15 cellular contexts compared by ENCODE assay signal in the genomic region with DNA sequence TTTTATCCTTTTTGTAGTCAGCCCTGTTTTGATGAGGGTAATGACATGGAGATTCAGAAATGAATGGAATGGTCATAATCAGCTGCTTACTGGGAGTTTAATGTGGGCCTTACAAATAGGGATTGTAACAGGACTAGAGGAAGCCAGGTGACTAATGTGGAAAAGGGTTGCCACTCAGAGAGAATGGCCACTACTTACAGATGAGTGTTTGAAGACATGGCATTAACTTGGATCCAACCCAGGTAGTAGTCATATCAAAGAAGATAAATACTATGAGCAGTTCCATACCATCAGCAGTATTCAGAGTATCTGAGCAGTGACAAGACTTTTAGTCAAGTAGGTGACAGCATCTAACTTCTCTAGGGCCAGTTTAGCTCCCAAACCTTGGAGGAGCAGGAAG.
DNase-seq lines count a peak whose midpoint lies in the region; ATAC-seq, FAIRE-seq and TF ChIP-seq lines count a peak whose summit lies in the region.
"Had no signal": no experiment of that assay in that cellular context is flagged by ENCODE, and none has a peak within 500 bp of the region (broad histone marks: within the 10 kb centered on the region; RNA-seq: fewer than 3 reads in every experiment).

No MANE protein-coding gene starts in this region.

- no peak for TF ChIP-seq CTCF in activated CD8-positive, alpha-beta T cell treated with anti-CD3 and anti-CD28 coated beads for 36 hours (IDR thresholded peaks at IDR 0.05)
- TF ChIP-seq CTCF in osteoblast (IDR thresholded peaks at IDR 0.05; ENCODE audit: extremely low read depth, low read depth, low read length) (no peak), esophagus squamous epithelium (IDR thresholded peaks at IDR 0.05) (no peak), sigmoid colon (IDR thresholded peaks at IDR 0.05) (no peak)

- H3K4me1 Mint-ChIP-seq in activated CD8-positive, alpha-beta T cell treated with anti-CD3 and anti-CD28 coated beads for 36 hours (ENCODE audit: low read depth): peaks cover 63% of the 10 kb centered on the region
- H3K4me1 Mint-ChIP-seq in activated CD8-positive, alpha-beta T cell treated with anti-CD3 and anti-CD28 coated beads, Interleukin-2, amount 10 ng/mL, durations not matched to agents 7 days and 5 days (ENCODE audit: low read depth): peaks cover 49% of the 10 kb centered on the region
- H3K4me1 Mint-ChIP-seq: brain had no signal

- peaks cover 81% of the 10 kb centered on the region for H3K36me3 Mint-ChIP-seq in activated CD8-positive, alpha-beta T cell treated with anti-CD3 and anti-CD28 coated beads for 36 hours (ENCODE audit: low read depth)
- H3K36me3 Mint-ChIP-seq in activated CD8-positive, alpha-beta T cell treated with anti-CD3 and anti-CD28 coated beads, Interleukin-2, amount 10 ng/mL, durations not matched to agents 7 days and 5 days (ENCODE audit: low read depth): peaks cover 79% of the 10 kb centered on the region

- H3K9me3 ChIP-seq in osteoblast (ENCODE audit: low read depth, low read length) (no peaks in the 10 kb centered on the region), esophagus squamous epithelium (no peaks in the 10 kb centered on the region), sigmoid colon (no peaks in the 10 kb centered on the region)
- H3K9me3 ChIP-seq: uterus had no signal

- H3K27ac Mint-ChIP-seq in activated CD8-positive, alpha-beta T cell treated with anti-CD3 and anti-CD28 coated beads for 36 hours: peak overlapping the region; percentile 71
- no peak overlapping the region for H3K27ac Mint-ChIP-seq in activated CD8-positive, alpha-beta T cell treated with anti-CD3 and anti-CD28 coated beads, Interleukin-2, amount 10 ng/mL, durations not matched to agents 7 days and 5 days

- no peak overlapping the region for H2AFZ ChIP-seq in osteoblast (ENCODE audit: low read length)

- peak; percentile 31 for ATAC-seq in activated CD8-positive, alpha-beta T cell treated with anti-CD3 and anti-CD28 coated beads for 36 hours
- ATAC-seq in activated CD8-positive, alpha-beta T cell treated with anti-CD3 and anti-CD28 coated beads, Interleukin-2, amount 10 ng/mL, durations not matched to agents 7 days and 5 days: no peak
- ATAC-seq in esophagus mucosa (peak; percentile 29), GM21367 (IDR thresholded peaks at IDR 0.05; ENCODE audit: unreplicated experiment) (no peak)

- POLR2A ChIA-PET in activated CD8-positive, alpha-beta T cell treated with anti-CD3 and anti-CD28 coated beads for 36 hours (lab: Charles Lee): interaction anchor here (1.3 kb wide), 2 partner anchors 10 to 23 kb away, joined by 3 read pairs; no protein-coding TSS in a partner anchor
- POLR2A ChIA-PET in activated CD8-positive, alpha-beta T cell treated with anti-CD3 and anti-CD28 coated beads, Interleukin-2, amount 10 ng/mL, durations not matched to agents 7 days and 5 days (lab: Charles Lee): no interaction called here

- no peak for FAIRE-seq in RCC 7860 (lab: Jason Lieb, UNC)
- FAIRE-seq: endometrium had no signal

- TF ChIP-seq POLR2A in esophagus squamous epithelium (IDR thresholded peaks at IDR 0.05) (no peak), sigmoid colon (IDR thresholded peaks at IDR 0.05) (no peak)

- H3K9me3 Mint-ChIP-seq in activated CD8-positive, alpha-beta T cell treated with anti-CD3 and anti-CD28 coated beads for 36 hours: peaks cover 14% of the 10 kb centered on the region
- peaks cover 5% of the 10 kb centered on the region for H3K9me3 Mint-ChIP-seq in activated CD8-positive, alpha-beta T cell treated with anti-CD3 and anti-CD28 coated beads, Interleukin-2, amount 10 ng/mL, durations not matched to agents 7 days and 5 days (ENCODE audit: insufficient read depth)

- TF ChIP-seq EP300 in sigmoid colon (IDR thresholded peaks at IDR 0.05): no peak

- H4K20me1 ChIP-seq in osteoblast (ENCODE audit: insufficient read depth, low read length): peaks cover 37% of the 10 kb centered on the region

- CTCF ChIA-PET in activated CD8-positive, alpha-beta T cell treated with anti-CD3 and anti-CD28 coated beads for 36 hours (lab: Charles Lee): no interaction called here
- CTCF ChIA-PET in activated CD8-positive, alpha-beta T cell treated with anti-CD3 and anti-CD28 coated beads, Interleukin-2, amount 10 ng/mL, durations not matched to agents 7 days and 5 days (lab: Charles Lee): no interaction called here

- peaks cover 17% of the 10 kb centered on the region for H3K4me1 ChIP-seq in osteoblast (ENCODE audit: insufficient read depth, low read length)
- H3K4me1 ChIP-seq in esophagus squamous epithelium: no peaks in the 10 kb centered on the region
- H3K4me1 ChIP-seq in sigmoid colon: peaks cover 0 to 43% (median 26%) of the 10 kb centered on the region in 4 donors
- H3K4me1 ChIP-seq: uterus had no signal

- no peak for DNase-seq in activated CD8-positive, alpha-beta T cell treated with anti-CD3 and anti-CD28 coated beads for 36 hours
- no peak for DNase-seq in activated CD8-positive, alpha-beta T cell treated with anti-CD3 and anti-CD28 coated beads, Interleukin-2, amount 10 ng/mL, durations not matched to agents 7 days and 5 days
- DNase-seq in RCC 7860 (ENCODE audit: low spot score): peak; percentile 56
- peak; percentile 65 for DNase-seq in osteoblast (ENCODE audit: insufficient read length, low spot score, missing footprints)
- DNase-seq in esophagus squamous epithelium (lab: John Stamatoyannopoulos, UW): no peak
- DNase-seq in sigmoid colon: no peak
- DNase-seq: DMS 273 treated with DMSO at 0.1 percent for 48 hours, hippocampal formation, posterior cingulate gyrus, uterus had no signal

- H3K4me3 Mint-ChIP-seq in activated CD8-positive, alpha-beta T cell treated with anti-CD3 and anti-CD28 coated beads for 36 hours: no peak overlapping the region
- no peak overlapping the region for H3K4me3 Mint-ChIP-seq in activated CD8-positive, alpha-beta T cell treated with anti-CD3 and anti-CD28 coated beads, Interleukin-2, amount 10 ng/mL, durations not matched to agents 7 days and 5 days
- H3K4me3 Mint-ChIP-seq: brain had no signal

- H3K27me3 ChIP-seq in osteoblast (ENCODE audit: insufficient read depth, low read length): no peaks in the 10 kb centered on the region
- H3K27me3 ChIP-seq in esophagus squamous epithelium: no peaks in the 10 kb centered on the region
- H3K27me3 ChIP-seq in sigmoid colon: no peaks in the 10 kb centered on the region
- H3K27me3 ChIP-seq: uterus had no signal

- H3K27ac ChIP-seq in osteoblast (ENCODE audit: low read depth, low read length): peak overlapping the region; percentile 54
- no peak overlapping the region for H3K27ac ChIP-seq in esophagus squamous epithelium
- peak overlapping the region in 2 of 4 donors; percentile 14 to 24 for H3K27ac ChIP-seq in sigmoid colon
- H3K27ac ChIP-seq: uterus had no signal

- peaks cover 72% of the 10 kb centered on the region for H3K79me2 ChIP-seq in osteoblast (ENCODE audit: insufficient read depth, low read length)

- intact Hi-C loops in activated CD8-positive, alpha-beta T cell treated with anti-CD3 and anti-CD28 coated beads for 36 hours (cut with micrococcal nuclease): no loop called here
- intact Hi-C loops in esophagus squamous epithelium (cut with DNase I): no loop called here
- intact Hi-C loops in sigmoid colon (cut with DNase I): no loop called here

- no peak overlapping the region for H3K4me2 ChIP-seq in osteoblast (ENCODE audit: insufficient read depth, low read length)

- no peak overlapping the region for H3K4me3 ChIP-seq in osteoblast (ENCODE audit: insufficient read depth, low read length)
- no peak overlapping the region for H3K4me3 ChIP-seq in esophagus squamous epithelium
- H3K4me3 ChIP-seq in sigmoid colon: no peak overlapping the region
- H3K4me3 ChIP-seq: lung, uterus had no signal

- no peaks in the 10 kb centered on the region for H3K27me3 Mint-ChIP-seq in activated CD8-positive, alpha-beta T cell treated with anti-CD3 and anti-CD28 coated beads for 36 hours
- H3K27me3 Mint-ChIP-seq in activated CD8-positive, alpha-beta T cell treated with anti-CD3 and anti-CD28 coated beads, Interleukin-2, amount 10 ng/mL, durations not matched to agents 7 days and 5 days (ENCODE audit: low read depth): no peaks in the 10 kb centered on the region
- H3K27me3 Mint-ChIP-seq: brain had no signal

- H3K36me3 ChIP-seq in osteoblast (ENCODE audit: insufficient read depth, low read length) (peaks cover 49% of the 10 kb centered on the region), esophagus squamous epithelium (peaks cover 21 to 68% (median 23%) of the 10 kb centered on the region in 3 donors), sigmoid colon (peaks cover 22 to 65% (median 31%) of the 10 kb centered on the region in 4 donors)
- H3K36me3 ChIP-seq: uterus had no signal

Comparison
In these comparisons a context has a peak if more than half of its experiments do, and no peak if none do; other contexts are left out.
1. ATAC-seq: peak in activated CD8-positive, alpha-beta T cell treated with anti-CD3 and anti-CD28 coated beads for 36 hours (single experiment) and esophagus mucosa (single experiment); none in activated CD8-positive, alpha-beta T cell treated with anti-CD3 and anti-CD28 coated beads, Interleukin-2, amount 10 ng/mL, durations not matched to agents 7 days and 5 days (single experiment) and GM21367 (single experiment).
2. DNase-seq: peak in RCC 7860 (single experiment) and osteoblast (single experiment); none in activated CD8-positive, alpha-beta T cell treated with anti-CD3 and anti-CD28 coated beads for 36 hours (single experiment), activated CD8-positive, alpha-beta T cell treated with anti-CD3 and anti-CD28 coated beads, Interleukin-2, amount 10 ng/mL, durations not matched to agents 7 days and 5 days (single experiment), esophagus squamous epithelium (single experiment) and sigmoid colon (single experiment).